ENCODE assay signal across 1 cellular context in genomic region chr6:37407948-37408347, GRCh38.
TF ChIP-seq lines count a peak whose summit lies in the region.

No MANE protein-coding gene starts in this region.

TF ChIP-seq in K562, 482 proteins besides CTCF, POLR2A, EP300 and RAD21:
- TF ChIP-seq NFATC3 (IDR thresholded peaks at IDR 0.05), result no peak
- TF ChIP-seq NR4A1 (CRISPR knock-in tag; IDR thresholded peaks at IDR 0.05), result no peak
- TF ChIP-seq NR4A1 (tag; IDR thresholded peaks at IDR 0.05), result no peak
- no peak for TF ChIP-seq ZC3H8 (IDR thresholded peaks at IDR 0.05)
- no peak for TF ChIP-seq KDM5B (IDR thresholded peaks at IDR 0.05; ENCODE audit: insufficient replicate concordance, low read depth, low read length)
- TF ChIP-seq VEZF1 (CRISPR knock-in tag; IDR thresholded peaks at IDR 0.05), result no peak
- no peak for TF ChIP-seq XRCC5 (IDR thresholded peaks at IDR 0.05; ENCODE audit: low read depth, low read length)
- TF ChIP-seq XRCC3 (IDR thresholded peaks at IDR 0.05), result no peak
- no peak for TF ChIP-seq BHLHE40 (IDR thresholded peaks at IDR 0.05; ENCODE audit: low read length)
- TF ChIP-seq, protein P1, sequence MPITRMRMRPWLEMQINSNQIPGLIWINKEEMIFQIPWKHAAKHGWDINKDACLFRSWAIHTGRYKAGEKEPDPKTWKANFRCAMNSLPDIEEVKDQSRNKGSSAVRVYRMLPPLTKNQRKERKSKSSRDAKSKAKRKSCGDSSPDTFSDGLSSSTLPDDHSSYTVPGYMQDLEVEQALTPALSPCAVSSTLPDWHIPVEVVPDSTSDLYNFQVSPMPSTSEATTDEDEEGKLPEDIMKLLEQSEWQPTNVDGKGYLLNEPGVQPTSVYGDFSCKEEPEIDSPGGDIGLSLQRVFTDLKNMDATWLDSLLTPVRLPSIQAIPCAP (CRISPR knock-in tag; IDR thresholded peaks at IDR 0.05; ENCODE audit: borderline replicate concordance), result no peak
- no peak for TF ChIP-seq ETV1 (tag; conservative IDR thresholded peaks at IDR 0.05; ENCODE audit: low read depth)
